ENCODE assay signal across 1 cellular context in genomic region chr14:75070383-75070782, GRCh38.
TF ChIP-seq lines count a peak whose summit lies in the region.

No MANE protein-coding gene starts in this region.

TF ChIP-seq in GM23338, 12 proteins besides CTCF, POLR2A, EP300 and RAD21 (continued from another document):
- no peak for TF ChIP-seq REST (IDR thresholded peaks at IDR 0.05; ENCODE audit: unreplicated experiment)
- TF ChIP-seq EZH2 (IDR thresholded peaks at IDR 0.05; ENCODE audit: low read depth, unreplicated experiment): no peak
